In the genomic region with DNA sequence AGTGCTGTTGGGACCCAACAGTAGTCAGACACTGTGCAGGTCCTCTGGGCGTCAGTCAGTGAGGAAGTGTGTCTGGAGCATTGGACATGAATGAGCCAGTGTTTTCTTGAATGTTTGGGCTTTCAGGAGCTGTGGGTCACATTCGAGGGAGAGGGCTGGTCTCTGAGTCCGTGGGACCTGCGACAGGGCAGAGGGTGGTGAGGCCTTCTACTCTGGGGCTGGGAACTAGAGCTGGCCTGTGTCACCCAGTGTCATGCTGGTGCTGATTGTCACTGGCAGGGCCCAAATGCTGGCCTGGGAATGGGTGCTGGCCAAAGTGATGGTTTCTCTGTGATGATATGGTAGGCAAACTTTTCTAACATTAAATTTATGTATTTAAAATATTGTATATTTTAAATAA, we compare ENCODE assay signal across 20 cellular contexts.
"Had no signal": no experiment of that assay in that cellular context is flagged by ENCODE, and none has a peak within 500 bp of the region (broad histone marks: within the 10 kb centered on the region; RNA-seq: fewer than 3 reads in every experiment).

No MANE protein-coding gene starts in this region.

- H3K4me3 Mint-ChIP-seq: activated B cell treated with CpG ODN at 0.5 μM for 24 hours; activated CD4-positive, alpha-beta T cell treated with anti-CD3 and anti-CD28 coated beads for 36 hours; activated naive CD8-positive, alpha-beta T cell treated with anti-CD3 and anti-CD28 coated beads for 36 hours; naive B cell; stimulated activated naive CD8-positive, alpha-beta T cell treated with anti-CD3 and anti-CD28 coated beads, Interleukin-15, Interleukin-2, amounts not matched to agents 100 ng/mL and 50 ng/mL, for 24 hours had no signal

- H3K4me1 ChIP-seq: esophagus squamous epithelium, gastroesophageal sphincter, sigmoid colon, tibial nerve had no signal

- H3K4me3 ChIP-seq: coronary artery, esophagus squamous epithelium, gastroesophageal sphincter, sigmoid colon, tibial nerve had no signal

- H3K4me1 Mint-ChIP-seq: activated B cell treated with CpG ODN at 0.5 μM for 24 hours; activated CD4-positive, alpha-beta T cell treated with anti-CD3 and anti-CD28 coated beads for 36 hours; naive B cell had no signal

- ATAC-seq: activated CD4-positive, alpha-beta T cell treated with anti-CD3 and anti-CD28 coated beads for 36 hours; gastroesophageal sphincter; left cardiac atrium had no signal

- H3K27me3 Mint-ChIP-seq: activated B cell treated with CpG ODN at 0.5 μM for 24 hours; activated CD4-positive, alpha-beta T cell treated with anti-CD3 and anti-CD28 coated beads for 36 hours; activated naive CD8-positive, alpha-beta T cell treated with anti-CD3 and anti-CD28 coated beads for 36 hours; naive B cell; stimulated activated naive CD8-positive, alpha-beta T cell treated with anti-CD3 and anti-CD28 coated beads, Interleukin-15, Interleukin-2, amounts not matched to agents 100 ng/mL and 50 ng/mL, for 24 hours had no signal

- H3K27ac ChIP-seq: esophagus squamous epithelium, gastroesophageal sphincter, sigmoid colon, tibial nerve had no signal

- DNase-seq: activated B cell treated with CpG ODN at 0.5 μM for 24 hours; activated CD4-positive, alpha-beta T cell treated with anti-CD3 and anti-CD28 coated beads for 36 hours; activated CD4-positive, alpha-beta T cell treated with anti-CD3 and anti-CD28 coated beads, Interleukin-2, amount 50 U/mL, for 4 hours; activated naive CD4-positive, alpha-beta T cell treated with Interleukin-2 at 50 U/mL for 16 hours; activated naive CD8-positive, alpha-beta T cell treated with anti-CD3 and anti-CD28 coated beads for 36 hours; activated T-cell treated with anti-CD3 and anti-CD28 coated beads for 4 hours; esophagus squamous epithelium; left cardiac atrium; mesendoderm; naive B cell; nucleus accumbens; sigmoid colon; stimulated activated CD4-positive, alpha-beta T cell treated with anti-CD3 and anti-CD28 coated beads, Interleukin-4, amount 100 ng/mL, for 1 hour; substantia nigra; T-helper 1 cell; T-helper 9 cell had no signal

- H3K27me3 ChIP-seq: esophagus squamous epithelium, gastroesophageal sphincter, sigmoid colon, tibial nerve had no signal

- H3K27ac Mint-ChIP-seq: activated B cell treated with CpG ODN at 0.5 μM for 24 hours; activated CD4-positive, alpha-beta T cell treated with anti-CD3 and anti-CD28 coated beads for 36 hours; activated naive CD8-positive, alpha-beta T cell treated with anti-CD3 and anti-CD28 coated beads for 36 hours; stimulated activated naive CD8-positive, alpha-beta T cell treated with anti-CD3 and anti-CD28 coated beads, Interleukin-15, Interleukin-2, amounts not matched to agents 100 ng/mL and 50 ng/mL, for 24 hours had no signal

- H3K9me3 ChIP-seq: esophagus squamous epithelium, gastroesophageal sphincter, sigmoid colon, tibial nerve had no signal

- H3K9me3 Mint-ChIP-seq: activated B cell treated with CpG ODN at 0.5 μM for 24 hours; activated naive CD8-positive, alpha-beta T cell treated with anti-CD3 and anti-CD28 coated beads for 36 hours; naive B cell; stimulated activated naive CD8-positive, alpha-beta T cell treated with anti-CD3 and anti-CD28 coated beads, Interleukin-15, Interleukin-2, amounts not matched to agents 100 ng/mL and 50 ng/mL, for 24 hours had no signal
